ENCODE assay signal across 27 cellular contexts in genomic region chr9:123414921-123415592, GRCh38. TPM values are rescaled to one million over a fixed set of nuclear protein-coding genes. Genes with fewer than 3 reads are reported as not detected.
DNase-seq lines count a peak whose midpoint lies in the region; ATAC-seq and TF ChIP-seq lines count a peak whose summit lies in the region.
"Had no signal": no experiment of that assay in that cellular context is flagged by ENCODE, and none has a peak within 500 bp of the region (broad histone marks: within the 10 kb centered on the region; RNA-seq: fewer than 3 reads in every experiment).

No MANE protein-coding gene starts in this region.

- POLR2A ChIA-PET in WTC11 (lab: Charles Lee) = no interaction called here

- no peaks in the 10 kb centered on the region for H3K9me3 Mint-ChIP-seq in WTC11
- H3K9me3 Mint-ChIP-seq: activated CD4-positive, alpha-beta T cell treated with anti-CD3 and anti-CD28 coated beads, Interleukin-2, amount 10 ng/mL, durations not matched to agents 7 days and 5 days; activated T-cell treated with anti-CD3 and anti-CD28 coated beads, Interleukin-2, amount 50 U/mL, for 4 hours; CD8-positive, alpha-beta T cell had no signal

- H3K4me3 Mint-ChIP-seq in WTC11 = no peak overlapping the region
- H3K4me3 Mint-ChIP-seq: activated CD4-positive, alpha-beta T cell treated with anti-CD3 and anti-CD28 coated beads, Interleukin-2, amount 10 ng/mL, durations not matched to agents 7 days and 5 days; activated T-cell treated with anti-CD3 and anti-CD28 coated beads, Interleukin-2, amount 50 U/mL, for 4 hours; CD8-positive, alpha-beta T cell; T-helper 17 cell had no signal

- H3K4me1 Mint-ChIP-seq in WTC11 = peaks cover 18% of the 10 kb centered on the region

- peak overlapping the region; percentile 6; the same call in 1 of the 2 replicates for H3K27ac Mint-ChIP-seq in WTC11
- H3K27ac Mint-ChIP-seq: activated CD4-positive, alpha-beta T cell treated with anti-CD3 and anti-CD28 coated beads, Interleukin-2, amount 10 ng/mL, durations not matched to agents 7 days and 5 days; CD8-positive, alpha-beta T cell; T-helper 17 cell had no signal

- CTCF ChIA-PET in WTC11 (lab: Charles Lee) = interaction anchor here (1.8 kb wide), 1 partner anchor 15 kb away, joined by 11 read pairs; no protein-coding TSS in a partner anchor

- no peak for TF ChIP-seq CTCF in WTC11 (IDR thresholded peaks at IDR 0.05)
- TF ChIP-seq CTCF in fibroblast of the aortic adventitia (IDR thresholded peaks at IDR 0.05; ENCODE audit: insufficient read depth, low read length) = no peak

- intact Hi-C loops in aorta (cut with DNase I) = no loop called here

- no peaks in the 10 kb centered on the region for H3K9me3 ChIP-seq in aorta (ENCODE audit: control insufficient read depth, low read length)
- H3K9me3 ChIP-seq: left lung, stomach, thyroid gland had no signal

- no peaks in the 10 kb centered on the region for H3K27me3 ChIP-seq in aorta (ENCODE audit: control insufficient read depth in 1 of 2, insufficient read depth in 2 of 2, low read length in 1 of 2)
- H3K27me3 ChIP-seq: hepatocyte, left lung, stomach, thyroid gland had no signal

- WGBS in aorta, 2 donors = 81 to 84% methylated on average over 15 of the region's 15 CpGs

- no peaks in the 10 kb centered on the region for H3K27me3 Mint-ChIP-seq in WTC11 (ENCODE audit: low read depth)
- H3K27me3 Mint-ChIP-seq: activated CD4-positive, alpha-beta T cell treated with anti-CD3 and anti-CD28 coated beads, Interleukin-2, amount 10 ng/mL, durations not matched to agents 7 days and 5 days; T-helper 17 cell had no signal

- H3K36me3 ChIP-seq in aorta (ENCODE audit: control insufficient read depth in 1 of 2, insufficient read depth in 2 of 2, low read length in 1 of 2) = peaks cover 0 to 5% of the 10 kb centered on the region in 2 donors

- no peaks in the 10 kb centered on the region for H3K4me1 ChIP-seq in aorta (ENCODE audit: control insufficient read depth in 1 of 2, insufficient read depth in 2 of 2, low read length in 2 of 2)
- H3K4me1 ChIP-seq: left lung, stomach had no signal

- ATAC-seq in WTC11 = no peak
- ATAC-seq in aorta (ENCODE audit: low FRiP score) = no peak
- ATAC-seq: activated T-cell treated with anti-CD3 and anti-CD28 coated beads, Interleukin-2, amount 50 U/mL, for 4 hours; CD8-positive, alpha-beta T cell; left lung; SK-N-SH treated with all-trans-retinoic acid at 6 μM for 48 hours; T-helper 17 cell had no signal

- DNase-seq in NCI-H82 (lab: John Stamatoyannopoulos, UW) = peak; percentile 80
- DNase-seq in NCI-H82 treated with DMSO at 0.1 percent for 48 hours (lab: John Stamatoyannopoulos, UW; ENCODE audit: unreplicated experiment) = no peak
- no peak for DNase-seq in WTC11 (ENCODE audit: low spot score)
- peak; percentile 67 for DNase-seq in fibroblast of the aortic adventitia (ENCODE audit: low read depth)
- peak; percentile 38 to 39 for DNase-seq in aorta
- no peak for DNase-seq in GDM1 (lab: John Stamatoyannopoulos, UW)
- no peak for DNase-seq in COR-L47 (lab: John Stamatoyannopoulos, UW)
- DNase-seq in DMS79 (lab: John Stamatoyannopoulos, UW) = no peak
- DNase-seq: 8988T; activated CD4-positive, alpha-beta T cell treated with anti-CD3 and anti-CD28 coated beads, Interleukin-2, amount 10 ng/mL, durations not matched to agents 7 days and 5 days; activated naive CD4-positive, alpha-beta T cell; activated T-cell treated with anti-CD3 and anti-CD28 coated beads, Interleukin-2, amount 50 U/mL, for 4 hours; AML-193; CD8-positive, alpha-beta T cell; effector CD4-positive, alpha-beta T cell; HCEC 1CT; KBM-7; mesenchymal stem cell; NCI-H1105 treated with DMSO at 0.1 percent for 48 hours; NCI-H2081; stomach; T-helper 17 cell; thyroid gland had no signal

- H3K4me3 ChIP-seq in fibroblast of the aortic adventitia (ENCODE audit: low read depth, low read length) = no peak overlapping the region
- no peak overlapping the region for H3K4me3 ChIP-seq in aorta (ENCODE audit: low read length in 2 of 2)
- H3K4me3 ChIP-seq: hepatocyte, left lung, stomach, thyroid gland had no signal

- H3K27ac ChIP-seq in aorta (ENCODE audit: low read depth in 1 of 2, low read length in 2 of 2) = no peak overlapping the region
- H3K27ac ChIP-seq: hepatocyte, left lung, stomach, thyroid gland had no signal

- 0 out of 2 replicates have a peak, but pooled peaks cover 2% of the 10 kb centered on the region for H3K36me3 Mint-ChIP-seq in WTC11

TF ChIP-seq in WTC11, 78 proteins besides CTCF, POLR2A, EP300 and RAD21:
- TF ChIP-seq ETV6 (CRISPR knock-in tag; IDR thresholded peaks at IDR 0.05) (no peak), IRF1 (CRISPR knock-in tag; IDR thresholded peaks at IDR 0.05) (no peak), TEAD1 (CRISPR knock-in tag; IDR thresholded peaks at IDR 0.05) (no peak), IRF2 (CRISPR knock-in tag; IDR thresholded peaks at IDR 0.05; ENCODE audit: borderline replicate concordance, low read depth) (no peak), HMGXB4 (CRISPR knock-in tag; IDR thresholded peaks at IDR 0.05) (no peak), GABPB1 (CRISPR knock-in tag; IDR thresholded peaks at IDR 0.05) (no peak), E2F1 (CRISPR knock-in tag; IDR thresholded peaks at IDR 0.05) (no peak), ATF3 (CRISPR knock-in tag; conservative IDR thresholded peaks at IDR 0.05) (no peak)
TF ChIP-seq in WTC11: peak in this region for 0.

RNA-seq across cellular contexts. Expression of gene CRB2, which starts 59.1 kb away (rescaled TPM):
- total RNA-seq in WTC11 (2021) (1.8 to 3.5 TPM (median 2.4 TPM) in 3 replicates), fibroblast of the aortic adventitia (ENCODE audit: low replicate concordance) (0.08 TPM in 1 of 2 replicates, not detected in the other), aorta (under 1 TPM in 1 of 2 donors, not detected in 1; 0.15 TPM)
- under 1 TPM in 1 of 2 donors, not detected in 1; 0.03 TPM for polyA plus RNA-seq in aorta
- total RNA-seq: activated CD4-positive, alpha-beta T cell treated with anti-CD3 and anti-CD28 coated beads, Interleukin-2, amount 10 ng/mL, durations not matched to agents 7 days and 5 days; CD8-positive, alpha-beta T cell; MCF 10A; T-helper 17 cell had no signal

Comparison
In these comparisons a context has a peak if more than half of its experiments do, and no peak if none do; other contexts are left out.
1. DNase-seq: peak in NCI-H82 (single experiment), fibroblast of the aortic adventitia (single experiment) and aorta (2 of 2); none in NCI-H82 treated with DMSO at 0.1 percent for 48 hours (single experiment), WTC11 (single experiment), GDM1 (single experiment), COR-L47 (single experiment) and DMS79 (single experiment).